ENCODE assay signal across 1 cellular context in the genomic region with DNA sequence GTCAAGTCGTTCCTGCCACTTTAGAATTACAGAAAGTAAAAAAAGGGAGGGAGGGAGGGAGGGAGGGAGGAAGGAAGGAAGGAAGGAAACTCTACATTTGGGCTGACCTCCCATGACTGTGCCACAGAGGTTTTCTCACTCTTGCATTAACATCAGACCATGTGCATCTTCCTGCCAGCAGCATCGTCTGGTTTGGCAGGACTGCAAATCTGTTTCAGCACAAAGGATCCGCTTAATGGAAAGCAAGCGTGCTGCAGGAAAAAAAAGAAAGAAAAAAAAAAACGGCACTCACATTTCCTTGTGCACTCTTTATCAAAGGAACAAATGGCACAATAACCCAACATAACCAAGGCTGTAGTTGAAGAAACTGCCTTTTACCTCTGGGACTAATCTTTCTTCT.
TF ChIP-seq lines count a peak whose summit lies in the region.

No MANE protein-coding gene starts in this region.

TF ChIP-seq in endothelial cell of umbilical vein, 7 proteins besides CTCF, POLR2A, EP300 and RAD21:
- TF ChIP-seq EZH2 (IDR thresholded peaks at IDR 0.05; ENCODE audit: borderline replicate concordance, low read depth, low read length, severe bottlenecking) (no peak), MAX (IDR thresholded peaks at IDR 0.05; ENCODE audit: insufficient read depth, insufficient read length) (no peak), MYC (IDR thresholded peaks at IDR 0.05; ENCODE audit: low read depth, low read length) (no peak), FOS (IDR thresholded peaks at IDR 0.05; ENCODE audit: borderline replicate concordance, insufficient read depth, low read length) (no peak), GATA2 (IDR thresholded peaks at IDR 0.05; ENCODE audit: insufficient read depth, insufficient read length, low read depth, low read length) (no peak), POLR2AphosphoS5 (IDR thresholded peaks at IDR 0.05; ENCODE audit: insufficient read depth, low read depth, low read length) (no peak), JUN (IDR thresholded peaks at IDR 0.05; ENCODE audit: borderline replicate concordance, insufficient read depth, insufficient read length, low read depth) (no peak)
